Comparison of ENCODE assay signal across 8 cellular contexts in genomic region chr16:21301168-21301894, GRCh38. TPM values are rescaled to one million over a fixed set of nuclear protein-coding genes. Genes with fewer than 3 reads are reported as not detected.
DNase-seq lines count a peak whose midpoint lies in the region; ATAC-seq and TF ChIP-seq lines count a peak whose summit lies in the region.

No MANE protein-coding gene starts in this region.

- H3K9ac ChIP-seq in Karpas-422 (ENCODE audit: low read length), result peak overlapping the region; percentile 87

- peaks cover 20% of the 10 kb centered on the region for H3K4me1 Mint-ChIP-seq in GM23338

- H3K27ac Mint-ChIP-seq in GM23338, result no peak overlapping the region

- H3K27me3 Mint-ChIP-seq in GM23338 (ENCODE audit: insufficient read depth, low read depth, poor library complexity), result peaks cover 48% of the 10 kb centered on the region

- H2AFZ ChIP-seq in GM23338 (peak overlapping the region; percentile 97), Karpas-422 (ENCODE audit: low read length) (0 out of 2 replicates have a peak overlapping the region, but pooled peaks have one; percentile 16)

- POLR2A ChIA-PET in RWPE1 (lab: Yijun Ruan, JAX; ENCODE audit: low non-redundant PET), result interaction anchor here (0.7 to 1.9 kb wide), 2 partner anchors 43 to 142 kb away, joined by 3 to 7 read pairs; no protein-coding TSS in a partner anchor

- 0 out of 2 replicates have a peak, but pooled peaks cover 10% of the 10 kb centered on the region for H4K20me1 ChIP-seq in GM23338 (replicated peaks; ENCODE audit: insufficient read depth)
- no peaks in the 10 kb centered on the region for H4K20me1 ChIP-seq in Karpas-422 (ENCODE audit: insufficient read depth, low read depth, low read length)

- H3K27ac ChIP-seq in GM23338 (ENCODE audit: low read depth) (no peak overlapping the region), Karpas-422 (ENCODE audit: low read length) (peak overlapping the region; percentile 90), RWPE1 (peak overlapping the region; percentile 97), adrenal gland (peak overlapping the region in 4 of 5 donors; percentile 17 to 82 (median 70)), right atrium auricular region (peak overlapping the region; percentile 76 to 81)

- no peaks in the 10 kb centered on the region for H3F3A ChIP-seq in GM23338 (replicated peaks; ENCODE audit: low read depth)

- peaks cover 41% of the 10 kb centered on the region for H3K27me3 ChIP-seq in GM23338 (ENCODE audit: insufficient read depth)
- no peaks in the 10 kb centered on the region for H3K27me3 ChIP-seq in Karpas-422 (ENCODE audit: low read length)
- H3K27me3 ChIP-seq in adrenal gland, result peaks cover 10% of the 10 kb centered on the region
- no peaks in the 10 kb centered on the region for H3K27me3 ChIP-seq in right atrium auricular region

- peak overlapping the region; percentile 84 for H3K4me2 ChIP-seq in GM23338
- H3K4me2 ChIP-seq in Karpas-422 (ENCODE audit: low read depth, low read length, poor library complexity, severe bottlenecking), result peak overlapping the region; percentile 85

- peak in 1 of 2 experiments; percentile 28; a peak in 2 of 4 replicates for TF ChIP-seq CTCF in GM23338 (conservative IDR thresholded peaks at IDR 0.05; ENCODE audit: low read depth in 2 of 2)
- TF ChIP-seq CTCF in RWPE1 (conservative IDR thresholded peaks at IDR 0.05; ENCODE audit: low read depth), result peak; percentile 35
- peak in 3 of 6 experiments; percentile 9 to 33 (median 28) for TF ChIP-seq CTCF in adrenal gland (IDR thresholded peaks at IDR 0.05)
- peak in 1 of 2 donors; percentile 50 for TF ChIP-seq CTCF in right atrium auricular region (IDR thresholded peaks at IDR 0.05)

- H3K79me2 ChIP-seq in GM23338 (replicated peaks; ENCODE audit: insufficient read depth) (no peaks in the 10 kb centered on the region), Karpas-422 (ENCODE audit: low read length) (peaks cover 43% of the 10 kb centered on the region)

- peak in 1 of 2 donors; percentile 40 for TF ChIP-seq POLR2A in adrenal gland (IDR thresholded peaks at IDR 0.05)

- ATAC-seq in GM23338, result peak; percentile 89

- intact Hi-C loops in adrenal gland (cut with DNase I), result loop anchor here (5.0 to 10.0 kb wide), 3 partner anchors 114 to 147 kb away; partner anchors contain the start of genes DNAH3 (in 1 of the 2) and LDAF1 (in 1 of the 2)

- H3K4me1 ChIP-seq in GM23338 (ENCODE audit: insufficient read depth), result peaks cover 12% of the 10 kb centered on the region
- peaks cover 32% of the 10 kb centered on the region for H3K4me1 ChIP-seq in Karpas-422 (ENCODE audit: low read length)
- no peaks in the 10 kb centered on the region for H3K4me1 ChIP-seq in adrenal gland (replicated peaks in 1 of 2)
- H3K4me1 ChIP-seq in right atrium auricular region, result peaks cover 0 to 12% of the 10 kb centered on the region in 2 donors

- H3K9me3 ChIP-seq in Karpas-422 (ENCODE audit: low read length) (no peaks in the 10 kb centered on the region), adrenal gland (replicated peaks in 1 of 3) (no peaks in the 10 kb centered on the region), right atrium auricular region (no peaks in the 10 kb centered on the region)

- no peaks in the 10 kb centered on the region for H3K36me3 ChIP-seq in GM23338 (ENCODE audit: insufficient read depth)
- peaks cover 11% of the 10 kb centered on the region for H3K36me3 ChIP-seq in Karpas-422 (ENCODE audit: insufficient read depth, low read length)
- H3K36me3 ChIP-seq in adrenal gland (replicated peaks in 1 of 2), result no peaks in the 10 kb centered on the region
- H3K36me3 ChIP-seq in right atrium auricular region, result no peaks in the 10 kb centered on the region

- H3K9me2 ChIP-seq in GM23338 (ENCODE audit: insufficient read depth) (no peaks in the 10 kb centered on the region), Karpas-422 (replicated peaks; ENCODE audit: insufficient read depth, low read length) (no peaks in the 10 kb centered on the region)

- H3K4me3 ChIP-seq in GM23338 (peak overlapping the region; percentile 78), Karpas-422 (ENCODE audit: low read length) (peak overlapping the region; percentile 72), adrenal gland (peak overlapping the region; percentile 39 to 73 (median 48)), right atrium auricular region (peak overlapping the region; percentile 51 to 66)

- CTCF ChIA-PET in RWPE1 (lab: Yijun Ruan, JAX), result interaction anchor here (0.6 to 2.1 kb wide), 15 partner anchors 13 to 1018 kb away, joined by 3 to 32 read pairs (median 4); partner anchors contain the start of genes ERI2, LDAF1 and REXO5

- peak overlapping the region; percentile 89 for H3K4me3 Mint-ChIP-seq in GM23338

- DNase-seq in GM03348 (ENCODE audit: low spot score), result peak; percentile 85
- peak; percentile 81 for DNase-seq in GM23338 (ENCODE audit: low spot score)
- peak; percentile 96 for DNase-seq in Karpas-422
- DNase-seq in RWPE1 (ENCODE audit: low spot score), result peak; percentile 91
- DNase-seq in adrenal gland, result peak; percentile 64 to 78 (median 69)
- DNase-seq in right atrium auricular region (ENCODE audit: low spot score), result peak; percentile 67
- peak; percentile 84 for DNase-seq in retina
- DNase-seq in midbrain (lab: John Stamatoyannopoulos, UW), result no peak

- 0 to 4% (median 1%) methylated on average over 15 to 60 of the region's 60 CpGs for WGBS in adrenal gland, 4 donors

- H3K9me3 Mint-ChIP-seq in GM23338, result no peaks in the 10 kb centered on the region; the same call in 2 of the 3 replicates

- H3K36me3 Mint-ChIP-seq in GM23338 (ENCODE audit: low read depth), result no peaks in the 10 kb centered on the region

TF ChIP-seq in GM23338, 12 proteins besides CTCF, POLR2A, EP300 and RAD21:
- TF ChIP-seq JUNB (IDR thresholded peaks at IDR 0.05; ENCODE audit: unreplicated experiment) (no peak), POLR2AphosphoS5 (IDR thresholded peaks at IDR 0.05; ENCODE audit: low read depth) (peak; percentile 24; the same call in 1 of the 2 replicates)
TF ChIP-seq in GM23338: peak in this region for 1.

RNA-seq across cellular contexts. Expression of gene CRYM, which starts 23.2 kb away (rescaled TPM):
- 15.5 and 18.0 TPM in 2 replicates for total RNA-seq in GM23338 (2014; rRNA removed; shearing (Covaris generic))
- polyA plus RNA-seq in GM23338 (2016; fragmentation: Nextera tagmentation; extraction: Ambion mirVana), result 15.2 and 17.6 TPM in 2 replicates
- total RNA-seq in Karpas-422 (2014; rRNA removed; shearing (Covaris generic); ENCODE audit: low replicate concordance), result 6.8 and 7.1 TPM in 2 replicates
- under 1 TPM in 2 of 8 donors, not detected in 6; 0.42 to 0.84 TPM for total RNA-seq in adrenal gland
- under 1 TPM in 1 of 3 donors, not detected in 2; 0.56 TPM for polyA plus RNA-seq in adrenal gland
- 10 to 100 TPM; 77.7 to 91.1 TPM for total RNA-seq in right atrium auricular region
